Comparison of ENCODE assay signal across 14 cellular contexts in genomic region chr2:40540026-40540425, GRCh38.
"Had no signal": no experiment of that assay in that cellular context is flagged by ENCODE, and none has a peak within 500 bp of the region (broad histone marks: within the 10 kb centered on the region; RNA-seq: fewer than 3 reads in every experiment).

No MANE protein-coding gene starts in this region.

- H3K4me3 ChIP-seq: hepatocyte had no signal

- H3K27ac ChIP-seq: hepatocyte had no signal

- H3K4me1 Mint-ChIP-seq: stimulated activated naive B cell treated with anti-CD40 and anti-IgM and Interleukin-4, amounts not matched to agents 10 μg/mL and 1 μg/mL and 100 μg/mL, for 72 hours had no signal

- H3K9me3 Mint-ChIP-seq: activated T-helper 1 cell treated with anti-CD3 and anti-CD28 coated beads, Interleukin-12 subunit alpha, Interleukin-12 subunit beta, Interleukin-2, Interleukin-4 antibody, amounts not matched to agents 30 ng/mL and 10 ng/mL and 1 ng/mL, durations not matched to agents 14 hours and 24 hours and 36 hours; dendritic cell treated with granulocyte-macrophage colony-stimulating factor and Interleukin-4, amounts not matched to agents 40 ng/mL and 50 ng/mL, for 4 days; nephron progenitor cell; stimulated activated naive B cell treated with anti-CD40 and anti-IgM and Interleukin-4, amounts not matched to agents 10 μg/mL and 1 μg/mL and 100 μg/mL, for 72 hours had no signal

- H3K4me2 ChIP-seq: hepatocyte had no signal

- H3K79me2 ChIP-seq: hepatocyte had no signal

- H2AFZ ChIP-seq: hepatocyte had no signal

- ATAC-seq: activated naive CD4-positive, alpha-beta T cell treated with anti-CD3 and anti-CD28 coated beads, Interleukin-2, amount 50 U/mL, for 72 hours; effector memory CD8-positive, alpha-beta T cell; stimulated activated naive B cell treated with anti-CD40 and anti-IgM and Interleukin-4, amounts not matched to agents 10 μg/mL and 1 μg/mL and 100 μg/mL, for 72 hours had no signal

- H3K27me3 ChIP-seq: hepatocyte had no signal

- H3K27ac Mint-ChIP-seq: activated naive CD4-positive, alpha-beta T cell treated with anti-CD3 and anti-CD28 coated beads, Interleukin-2, amount 50 U/mL, for 72 hours; activated T-helper 1 cell treated with anti-CD3 and anti-CD28 coated beads, Interleukin-12 subunit alpha, Interleukin-12 subunit beta, Interleukin-2, Interleukin-4 antibody, amounts not matched to agents 30 ng/mL and 10 ng/mL and 1 ng/mL, durations not matched to agents 14 hours and 24 hours and 36 hours; dendritic cell treated with granulocyte-macrophage colony-stimulating factor and Interleukin-4, amounts not matched to agents 40 ng/mL and 50 ng/mL, for 4 days; effector memory CD8-positive, alpha-beta T cell; nephron progenitor cell; stimulated activated naive B cell treated with anti-CD40 and anti-IgM and Interleukin-4, amounts not matched to agents 10 μg/mL and 1 μg/mL and 100 μg/mL, for 72 hours had no signal

- H3K36me3 Mint-ChIP-seq: activated naive CD4-positive, alpha-beta T cell treated with anti-CD3 and anti-CD28 coated beads, Interleukin-2, amount 50 U/mL, for 72 hours; stimulated activated naive B cell treated with anti-CD40 and anti-IgM and Interleukin-4, amounts not matched to agents 10 μg/mL and 1 μg/mL and 100 μg/mL, for 72 hours had no signal

- H3K4me3 Mint-ChIP-seq: activated T-helper 1 cell treated with anti-CD3 and anti-CD28 coated beads, Interleukin-12 subunit alpha, Interleukin-12 subunit beta, Interleukin-2, Interleukin-4 antibody, amounts not matched to agents 30 ng/mL and 10 ng/mL and 1 ng/mL, durations not matched to agents 14 hours and 24 hours and 36 hours; dendritic cell treated with granulocyte-macrophage colony-stimulating factor and Interleukin-4, amounts not matched to agents 40 ng/mL and 50 ng/mL, for 4 days; effector memory CD8-positive, alpha-beta T cell; nephron progenitor cell; stimulated activated naive B cell treated with anti-CD40 and anti-IgM and Interleukin-4, amounts not matched to agents 10 μg/mL and 1 μg/mL and 100 μg/mL, for 72 hours had no signal

- H3K27me3 Mint-ChIP-seq: effector memory CD8-positive, alpha-beta T cell; stimulated activated naive B cell treated with anti-CD40 and anti-IgM and Interleukin-4, amounts not matched to agents 10 μg/mL and 1 μg/mL and 100 μg/mL, for 72 hours had no signal

- DNase-seq: activated CD4-positive, alpha-beta T cell treated with anti-CD3 and anti-CD28 coated beads, Interleukin-2, amount 50 U/mL, for 48 hours; activated gamma-delta T cell treated with Interleukin-2 at 50 U/mL for 16 hours; activated T-cell treated with anti-CD3 and anti-CD28 coated beads for 4 hours; amniotic stem cell; effector memory CD8-positive, alpha-beta T cell; midbrain; nephron progenitor cell; nucleus accumbens; retina; stimulated activated naive B cell treated with anti-CD40 and anti-IgM and Interleukin-4, amounts not matched to agents 10 μg/mL and 1 μg/mL and 100 μg/mL, for 72 hours had no signal
